Comparison of ENCODE assay signal across 20 cellular contexts in genomic region chrX:94560930-94561329, GRCh38.
"Had no signal": no experiment of that assay in that cellular context is flagged by ENCODE, and none has a peak within 500 bp of the region (broad histone marks: within the 10 kb centered on the region; RNA-seq: fewer than 3 reads in every experiment).

No MANE protein-coding gene starts in this region.

- H3K27ac ChIP-seq: colonic mucosa, foreskin keratinocyte, hepatocyte, ovary, right atrium auricular region, sigmoid colon, skin epidermis, stomach had no signal

- H3K27me3 ChIP-seq: colonic mucosa, foreskin keratinocyte, hepatocyte, ovary, right atrium auricular region, sigmoid colon, stomach had no signal

- H3K27ac Mint-ChIP-seq: endodermal cell; naive thymus-derived CD4-positive, alpha-beta T cell; stimulated activated naive B cell treated with anti-CD40 and anti-IgM and Interleukin-4, amounts not matched to agents 10 μg/mL and 1 μg/mL and 100 μg/mL, for 72 hours had no signal

- H3K9me3 ChIP-seq: colonic mucosa, ovary, sigmoid colon, stomach had no signal

- H3K4me3 ChIP-seq: colonic mucosa, hepatocyte, ovary, right atrium auricular region, sigmoid colon, skin epidermis, stomach had no signal

- H3K36me3 ChIP-seq: colonic mucosa, ovary, right atrium auricular region, sigmoid colon, stomach had no signal

- H3K27me3 Mint-ChIP-seq: naive thymus-derived CD4-positive, alpha-beta T cell; stimulated activated naive B cell treated with anti-CD40 and anti-IgM and Interleukin-4, amounts not matched to agents 10 μg/mL and 1 μg/mL and 100 μg/mL, for 72 hours had no signal

- ATAC-seq: foreskin keratinocyte; left colon; naive thymus-derived CD4-positive, alpha-beta T cell; stimulated activated naive B cell treated with anti-CD40 and anti-IgM and Interleukin-4, amounts not matched to agents 10 μg/mL and 1 μg/mL and 100 μg/mL, for 72 hours had no signal

- H3K4me3 Mint-ChIP-seq: endodermal cell; naive thymus-derived CD4-positive, alpha-beta T cell; stimulated activated naive B cell treated with anti-CD40 and anti-IgM and Interleukin-4, amounts not matched to agents 10 μg/mL and 1 μg/mL and 100 μg/mL, for 72 hours had no signal

- DNase-seq: colonic mucosa; effector CD4-positive, alpha-beta T cell; endodermal cell; erythroblast; foreskin keratinocyte; head of caudate nucleus; kidney; left colon; mammary epithelial cell; naive thymus-derived CD4-positive, alpha-beta T cell; ovary; sigmoid colon; stimulated activated CD4-positive, alpha-beta T cell treated with anti-CD3 and anti-CD28 coated beads, Interleukin-2, amount 100 ng/mL, for 24 hours; stimulated activated CD4-positive, alpha-beta T cell treated with anti-CD3 and anti-CD28 coated beads, Interleukin-4, amount 100 ng/mL, for 4 hours; stimulated activated naive B cell treated with anti-CD40 and anti-IgM and Interleukin-4, amounts not matched to agents 10 μg/mL and 1 μg/mL and 100 μg/mL, for 72 hours; stomach; trophoblast cell had no signal

- H3K4me1 Mint-ChIP-seq: endodermal cell; naive thymus-derived CD4-positive, alpha-beta T cell; stimulated activated naive B cell treated with anti-CD40 and anti-IgM and Interleukin-4, amounts not matched to agents 10 μg/mL and 1 μg/mL and 100 μg/mL, for 72 hours had no signal

- H3K4me1 ChIP-seq: colonic mucosa, foreskin keratinocyte, right atrium auricular region, sigmoid colon, stomach had no signal
